ENCODE assay signal across 1 cellular context in genomic region chr3:197692641-197693040, GRCh38.
TF ChIP-seq lines count a peak whose summit lies in the region.

No MANE protein-coding gene starts in this region.

TF ChIP-seq in IMR-90, 13 proteins besides CTCF, POLR2A, EP300 and RAD21 (continued from another document):
- TF ChIP-seq NFE2L2 (IDR thresholded peaks at IDR 0.05; ENCODE audit: low read depth, low read length) = no peak
- no peak for TF ChIP-seq MAFK (IDR thresholded peaks at IDR 0.05; ENCODE audit: low read depth, low read length)
- no peak for TF ChIP-seq BHLHE40 (IDR thresholded peaks at IDR 0.05; ENCODE audit: low read depth, low read length)
- TF ChIP-seq CEBPB (IDR thresholded peaks at IDR 0.05; ENCODE audit: low read depth, low read length) = peak; percentile 39; the same call in 1 of the 2 replicates
- TF ChIP-seq MXI1 (IDR thresholded peaks at IDR 0.05; ENCODE audit: borderline replicate concordance, low read depth, low read length) = no peak
